In the genomic region with DNA sequence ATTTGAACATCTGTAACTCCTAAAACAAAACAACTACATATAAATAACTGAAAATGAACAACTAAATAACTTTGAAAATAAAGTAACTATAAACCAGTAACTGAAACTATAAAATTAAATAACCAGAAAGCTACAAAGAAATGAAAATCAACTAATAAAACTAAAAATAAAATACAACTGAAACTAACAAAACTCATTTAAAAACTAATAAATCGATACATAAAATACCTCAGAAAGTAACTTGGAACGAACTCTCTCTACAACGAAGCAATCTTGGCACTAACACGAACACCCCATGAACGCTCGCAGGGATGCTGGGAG, we compare ENCODE assay signal across 9 cellular contexts. TPM values are rescaled to one million over a fixed set of nuclear protein-coding genes. Genes with fewer than 3 reads are reported as not detected.
DNase-seq lines count a peak whose midpoint lies in the region; ATAC-seq and TF ChIP-seq lines count a peak whose summit lies in the region.
"Had no signal": no experiment of that assay in that cellular context is flagged by ENCODE, and none has a peak within 500 bp of the region (broad histone marks: within the 10 kb centered on the region; RNA-seq: fewer than 3 reads in every experiment).

No MANE protein-coding gene starts in this region.

- H3K9me3 Mint-ChIP-seq in nephron progenitor cell, result no peaks in the 10 kb centered on the region

- no peak for TF ChIP-seq CTCF in nephron progenitor cell (IDR thresholded peaks at IDR 0.05)

- H2AFZ ChIP-seq in ACC112 (ENCODE audit: low read length, unreplicated experiment), result peak overlapping the region; percentile 36

- DNase-seq in effector memory CD4-positive, alpha-beta T cell, result no peak
- no peak for DNase-seq in nephron progenitor cell
- DNase-seq in pons (ENCODE audit: low spot score), result no peak
- DNase-seq in dedifferentiated amniotic fluid mesenchymal stem cell (ENCODE audit: extremely low spot score), result no peak
- DNase-seq: SHP77 treated with DMSO at 0.1 percent for 48 hours had no signal

- H3K9ac ChIP-seq in HUES64 (ENCODE audit: low read depth, low read length), result no peak overlapping the region

- no peaks in the 10 kb centered on the region for H3K27me3 ChIP-seq in ACC112 (ENCODE audit: insufficient read depth, low read length)
- peaks cover 36% of the 10 kb centered on the region for H3K27me3 ChIP-seq in HUES64 (ENCODE audit: insufficient read depth, low read length)
- peaks cover 6% of the 10 kb centered on the region for H3K27me3 ChIP-seq in effector memory CD4-positive, alpha-beta T cell (replicated peaks; ENCODE audit: control insufficient read depth, insufficient read depth, low read length, poor library complexity, severe bottlenecking)

- no peaks in the 10 kb centered on the region for H3K9me3 ChIP-seq in HUES64 (ENCODE audit: insufficient read depth, low read depth, low read length)
- no peaks in the 10 kb centered on the region for H3K9me3 ChIP-seq in effector memory CD4-positive, alpha-beta T cell (ENCODE audit: control insufficient read depth, low read length)

- H3K4me1 ChIP-seq in ACC112 (ENCODE audit: control insufficient read depth, insufficient read depth, low read length, unreplicated experiment) (peaks cover 10% of the 10 kb centered on the region), HUES64 (ENCODE audit: insufficient read depth, low read length) (peaks cover 10% of the 10 kb centered on the region; the same call in 1 of the 2 replicates)
- no peaks in the 10 kb centered on the region for H3K4me1 ChIP-seq in effector memory CD4-positive, alpha-beta T cell (ENCODE audit: control insufficient read depth, insufficient read depth, low read length, poor library complexity, severe bottlenecking)

- no peaks in the 10 kb centered on the region for H3K79me2 ChIP-seq in ACC112 (ENCODE audit: control insufficient read depth, insufficient read depth, low read length, unreplicated experiment)

- no peak overlapping the region for H3K27ac Mint-ChIP-seq in nephron progenitor cell

- no peaks in the 10 kb centered on the region for H3K36me3 Mint-ChIP-seq in nephron progenitor cell (ENCODE audit: low read depth)

- WGBS in HUES64, result 14% methylated on average over 6 of the region's 6 CpGs

- H3K36me3 ChIP-seq in ACC112 (ENCODE audit: insufficient read depth, low read length) (no peaks in the 10 kb centered on the region), HUES64 (ENCODE audit: insufficient read depth, low read length) (no peaks in the 10 kb centered on the region)
- H3K36me3 ChIP-seq in effector memory CD4-positive, alpha-beta T cell (ENCODE audit: control insufficient read depth, insufficient read depth, low read length), result no peaks in the 10 kb centered on the region

- H3K4me3 Mint-ChIP-seq in nephron progenitor cell, result peak overlapping the region; percentile 85

- H3K27me3 Mint-ChIP-seq in nephron progenitor cell (ENCODE audit: low read depth, poor library complexity), result peaks cover 47% of the 10 kb centered on the region

- H3K27ac ChIP-seq in ACC112 (ENCODE audit: low read depth, low read length) (no peak overlapping the region), HUES64 (ENCODE audit: low read depth, low read length) (no peak overlapping the region)
- H3K27ac ChIP-seq in effector memory CD4-positive, alpha-beta T cell (ENCODE audit: insufficient read depth, low read length, poor library complexity, severe bottlenecking), result no peak overlapping the region

- peaks cover 28% of the 10 kb centered on the region for H3K4me1 Mint-ChIP-seq in nephron progenitor cell

- ATAC-seq in GM18498 (IDR thresholded peaks at IDR 0.05; ENCODE audit: unreplicated experiment), result no peak
- no peak for ATAC-seq in HG02981 (IDR thresholded peaks at IDR 0.05; ENCODE audit: unreplicated experiment)

- H3K4me3 ChIP-seq in ACC112 (ENCODE audit: low read depth, low read length) (peak overlapping the region; percentile 82), HUES64 (ENCODE audit: low read length) (peak overlapping the region; percentile 74)
- H3K4me3 ChIP-seq in effector memory CD4-positive, alpha-beta T cell (ENCODE audit: insufficient read depth, low read depth, low read length, poor library complexity, severe bottlenecking), result peak overlapping the region; percentile 54

RNA-seq across cellular contexts. Expression of a gene that starts 15.9 kb away (rescaled TPM):
- polyA plus RNA-seq in HUES64 (2013, experiment 1 of 2), result 0.10 TPM
- 0.13 TPM for polyA plus RNA-seq in HUES64 (2013, experiment 2 of 2)
